19 cellular contexts compared by ENCODE assay signal in genomic region chr1:117231748-117232373, GRCh38. TPM values are rescaled to one million over a fixed set of nuclear protein-coding genes. Genes with fewer than 3 reads are reported as not detected.
A peak's percentile ranks its signal among the peaks of the same experiment; 100 is the strongest.
DNase-seq lines count a peak whose midpoint lies in the region; ATAC-seq and TF ChIP-seq lines count a peak whose summit lies in the region.
"Had no signal": no experiment of that assay in that cellular context is flagged by ENCODE, and none has a peak within 500 bp of the region (broad histone marks: within the 10 kb centered on the region; RNA-seq: fewer than 3 reads in every experiment).

No MANE protein-coding gene starts in this region.

- H3K4me3 ChIP-seq in NB4 (ENCODE audit: low read depth, low read length) (no peak overlapping the region), skeletal muscle tissue (ENCODE audit: low read length in 3 of 3) (no peak overlapping the region)
- H3K4me3 ChIP-seq: gastrocnemius medialis, GM12878 had no signal

- H3K36me3 ChIP-seq in skeletal muscle tissue (ENCODE audit: control insufficient read depth in 3 of 3, insufficient read depth in 3 of 3, low read length in 3 of 3): no peaks in the 10 kb centered on the region
- H3K36me3 ChIP-seq: gastrocnemius medialis had no signal

- H3K27me3 ChIP-seq in skeletal muscle tissue (ENCODE audit: control insufficient read depth in 3 of 3, insufficient read depth in 3 of 3, low read length in 3 of 3): no peaks in the 10 kb centered on the region
- H3K27me3 ChIP-seq: gastrocnemius medialis had no signal

- peaks cover 0 to 3% of the 10 kb centered on the region in 2 donors for H3K9me3 Mint-ChIP-seq in activated naive CD4-positive, alpha-beta T cell treated with anti-CD3 and anti-CD28 coated beads, Interleukin-2, amount 50 U/mL, for 72 hours
- H3K9me3 Mint-ChIP-seq: activated CD8-positive, alpha-beta T cell treated with anti-CD3 and anti-CD28 coated beads for 36 hours had no signal

- no peak overlapping the region for H3K27ac Mint-ChIP-seq in activated naive CD4-positive, alpha-beta T cell treated with anti-CD3 and anti-CD28 coated beads, Interleukin-2, amount 50 U/mL, for 72 hours
- H3K27ac Mint-ChIP-seq: activated CD8-positive, alpha-beta T cell treated with anti-CD3 and anti-CD28 coated beads for 36 hours; CD4-positive, CD25-positive, alpha-beta regulatory T cell had no signal

- H3K9ac ChIP-seq in skeletal muscle tissue (ENCODE audit: low read depth in 1 of 3, low read length in 3 of 3): no peak overlapping the region

- no peak for TF ChIP-seq CTCF in NB4 (IDR thresholded peaks at IDR 0.05; ENCODE audit: low read depth, low read length)

- H3K36me3 Mint-ChIP-seq in activated naive CD4-positive, alpha-beta T cell treated with anti-CD3 and anti-CD28 coated beads, Interleukin-2, amount 50 U/mL, for 72 hours: no peaks in the 10 kb centered on the region
- H3K36me3 Mint-ChIP-seq: CD4-positive, CD25-positive, alpha-beta regulatory T cell had no signal

- no peak for TF ChIP-seq POLR2A in NB4 (IDR thresholded peaks at IDR 0.05; ENCODE audit: extremely low read depth, insufficient read length)

- peak overlapping the region; percentile 33 for H3K27ac ChIP-seq in skeletal muscle tissue (ENCODE audit: low read depth, low read length)

- peak; percentile 15 for DNase-seq in NB4 (ENCODE audit: low read depth)
- DNase-seq in SIG-M5 treated with dmso at 0.1 percent for 504 hours (lab: John Stamatoyannopoulos, UW; ENCODE audit: unreplicated experiment): peak; percentile 69
- peak; percentile 35 for DNase-seq in kidney tubule cell (ENCODE audit: low spot score)
- DNase-seq in activated naive CD4-positive, alpha-beta T cell treated with Interleukin-2 at 50 U/mL for 16 hours: no peak
- no peak for DNase-seq in AG08396 (ENCODE audit: low spot score)
- DNase-seq in ureter (ENCODE audit: low spot score): no peak
- no peak for DNase-seq in activated naive CD4-positive, alpha-beta T cell treated with anti-CD3 and anti-CD28 coated beads, Interleukin-2, amount 50 U/mL, for 72 hours (ENCODE audit: low spot score in 2 of 2)
- DNase-seq: activated CD8-positive, alpha-beta T cell treated with anti-CD3 and anti-CD28 coated beads for 36 hours; activated gamma-delta T cell treated with Interleukin-2 at 50 U/mL for 16 hours; CD4-positive, CD25-positive, alpha-beta regulatory T cell; gastrocnemius medialis; islet precursor cell; NCI-H526 treated with DMSO at 0.1 percent for 48 hours; SHP77 treated with DMSO at 0.1 percent for 48 hours; stimulated activated naive CD4-positive, alpha-beta T cell treated with Interleukin-2 at 50 U/mL for 16 hours had no signal

- no peaks in the 10 kb centered on the region for H3K9me3 ChIP-seq in skeletal muscle tissue (ENCODE audit: control insufficient read depth in 3 of 3, low read length in 3 of 3)
- H3K9me3 ChIP-seq: gastrocnemius medialis had no signal

- peaks cover 8 to 16% (median 10%) of the 10 kb centered on the region in 3 donors for H3K4me1 ChIP-seq in skeletal muscle tissue (ENCODE audit: control insufficient read depth in 3 of 3, insufficient read depth in 3 of 3, low read length in 3 of 3)

- no peak for ATAC-seq in activated naive CD4-positive, alpha-beta T cell treated with anti-CD3 and anti-CD28 coated beads, Interleukin-2, amount 50 U/mL, for 72 hours
- ATAC-seq: activated CD8-positive, alpha-beta T cell treated with anti-CD3 and anti-CD28 coated beads for 36 hours; GM12878; HepG2; sciatic nerve had no signal

RNA-seq across cellular contexts. Expression of gene VTCN1, which starts 21.1 kb away (rescaled TPM):
- total RNA-seq in skeletal muscle tissue (not detected), ureter (43.7 TPM)
- not detected for total RNA-seq in activated naive CD4-positive, alpha-beta T cell treated with anti-CD3 and anti-CD28 coated beads, Interleukin-2, amount 50 U/mL, for 72 hours
- total RNA-seq: activated CD8-positive, alpha-beta T cell treated with anti-CD3 and anti-CD28 coated beads for 36 hours; CD4-positive, CD25-positive, alpha-beta regulatory T cell; gastrocnemius medialis; GM12878; HepG2; sciatic nerve had no signal

Comparison
In these comparisons a context has a peak if more than half of its experiments do, and no peak if none do; other contexts are left out.
1. DNase-seq: peak in NB4 (single experiment), SIG-M5 treated with dmso at 0.1 percent for 504 hours (single experiment) and kidney tubule cell (single experiment); none in activated naive CD4-positive, alpha-beta T cell treated with Interleukin-2 at 50 U/mL for 16 hours (single experiment), AG08396 (single experiment), ureter (single experiment) and activated naive CD4-positive, alpha-beta T cell treated with anti-CD3 and anti-CD28 coated beads, Interleukin-2, amount 50 U/mL, for 72 hours (0 of 2).
2. RNA of gene VTCN1, which starts 21.1 kb away (total RNA-seq): 43.7 TPM in ureter (single experiment); not detected in skeletal muscle tissue (single experiment) and not detected in activated naive CD4-positive, alpha-beta T cell treated with anti-CD3 and anti-CD28 coated beads, Interleukin-2, amount 50 U/mL, for 72 hours; every median in the first group is over 10 times any median in the second.